In the genomic region with DNA sequence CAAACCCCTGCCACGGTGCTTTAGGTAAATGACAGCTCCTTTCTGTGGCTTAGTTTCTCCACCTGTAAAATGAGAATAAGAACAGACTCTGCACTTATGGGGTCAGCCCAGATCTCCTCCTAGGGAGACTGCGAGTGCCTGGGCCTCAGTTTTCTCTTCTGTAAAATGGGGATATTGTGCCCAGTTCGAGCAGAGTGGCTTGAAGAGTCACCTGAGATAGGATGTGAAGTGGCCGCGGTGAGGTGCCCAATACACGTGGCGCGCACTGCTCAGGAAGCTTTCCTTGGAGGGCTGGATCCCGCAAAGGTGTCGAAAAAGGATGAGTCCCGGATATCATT, we compare ENCODE assay signal across 9 cellular contexts. TPM values are rescaled to one million over a fixed set of nuclear protein-coding genes. Genes with fewer than 3 reads are reported as not detected.
DNase-seq lines count a peak whose midpoint lies in the region; ATAC-seq and TF ChIP-seq lines count a peak whose summit lies in the region.
"Had no signal": no experiment of that assay in that cellular context is flagged by ENCODE, and none has a peak within 500 bp of the region (broad histone marks: within the 10 kb centered on the region; RNA-seq: fewer than 3 reads in every experiment).

No MANE protein-coding gene starts in this region.

- H3K27ac ChIP-seq in cardiac muscle cell, result no peak overlapping the region
- H3K27ac ChIP-seq in lung (ENCODE audit: low read depth in 1 of 2, low read length in 1 of 2), result peak overlapping the region in 1 of 2 donors; percentile 65
- H3K27ac ChIP-seq in upper lobe of right lung, result peak overlapping the region; percentile 61
- H3K27ac ChIP-seq in aorta (ENCODE audit: low read depth in 1 of 2, low read length in 2 of 2), result no peak overlapping the region

- H3K4me3 ChIP-seq in cardiac muscle cell (peak overlapping the region; percentile 48), astrocyte of the spinal cord (ENCODE audit: low read depth, low read length) (peak overlapping the region; percentile 29), lung (peak overlapping the region; percentile 23), upper lobe of right lung (peak overlapping the region; percentile 47), aorta (ENCODE audit: low read length in 2 of 2) (no peak overlapping the region)

- H3K4me1 ChIP-seq in cardiac muscle cell (ENCODE audit: low read depth) (no peaks in the 10 kb centered on the region), lung (ENCODE audit: control insufficient read depth in 2 of 2, insufficient read depth in 2 of 2, low read length in 2 of 2) (peaks cover 0 to 15% of the 10 kb centered on the region in 2 donors), upper lobe of right lung (peaks cover 27% of the 10 kb centered on the region), aorta (ENCODE audit: control insufficient read depth in 1 of 2, insufficient read depth in 2 of 2, low read length in 2 of 2) (no peaks in the 10 kb centered on the region)

- ATAC-seq in Right ventricle myocardium superior (ENCODE audit: poor library complexity), result no peak
- ATAC-seq in lung (ENCODE audit: insufficient read depth, low FRiP score), result no peak
- no peak for ATAC-seq in upper lobe of right lung
- ATAC-seq in aorta (ENCODE audit: low FRiP score), result no peak

- DNase-seq in cardiac muscle cell (ENCODE audit: low read depth in 1 of 2, low spot score in 1 of 2) (no peak), Right ventricle myocardium superior (no peak), astrocyte of the spinal cord (ENCODE audit: low read depth, low spot score) (no peak), lung (ENCODE audit: low spot score) (no peak), upper lobe of right lung (no peak), hypothalamus (lab: John Stamatoyannopoulos, UW) (no peak), aorta (no peak), kidney tubule cell (ENCODE audit: low spot score) (no peak)
- DNase-seq: DMS79 treated with DMSO at 0.1 percent for 48 hours had no signal

- H3K9me3 ChIP-seq in cardiac muscle cell (ENCODE audit: low read depth) (no peaks in the 10 kb centered on the region), lung (ENCODE audit: control insufficient read depth in 2 of 2, insufficient read depth in 1 of 2, low read length in 1 of 2) (no peaks in the 10 kb centered on the region), upper lobe of right lung (no peaks in the 10 kb centered on the region), aorta (ENCODE audit: control insufficient read depth, low read length) (no peaks in the 10 kb centered on the region)

- H3K27me3 ChIP-seq in cardiac muscle cell, result no peaks in the 10 kb centered on the region
- no peaks in the 10 kb centered on the region for H3K27me3 ChIP-seq in lung (ENCODE audit: control insufficient read depth, insufficient read depth)
- H3K27me3 ChIP-seq in upper lobe of right lung, result no peaks in the 10 kb centered on the region
- H3K27me3 ChIP-seq in aorta (ENCODE audit: control insufficient read depth in 1 of 2, insufficient read depth in 2 of 2, low read length in 1 of 2), result no peaks in the 10 kb centered on the region

- intact Hi-C loops in Right ventricle myocardium superior (cut with DNase I), result loop anchor here (10.0 kb wide), 1 partner anchor 360 kb away; no protein-coding TSS in a partner anchor
- intact Hi-C loops in upper lobe of right lung (cut with DNase I), result no loop called here
- intact Hi-C loops in aorta (cut with DNase I), result no loop called here

- in situ Hi-C loops in astrocyte of the spinal cord (cut with HindIII; ENCODE audit: low sequenced_read_pairs), result no loop called here

- 55 to 63% methylated on average over 11 of the region's 11 CpGs for whole genome bisulfite sequencing in lung, 2 donors
- WGBS in aorta, 2 donors, result 68 to 72% methylated on average over 11 of the region's 11 CpGs

- TF ChIP-seq CTCF in cardiac muscle cell (IDR thresholded peaks at IDR 0.05; ENCODE audit: low read depth, low read length) (no peak), astrocyte of the spinal cord (IDR thresholded peaks at IDR 0.05; ENCODE audit: low read depth, low read length) (no peak), lung (IDR thresholded peaks at IDR 0.05; ENCODE audit: control extremely low read depth, extremely low read depth) (no peak), upper lobe of right lung (IDR thresholded peaks at IDR 0.05) (no peak)

- H3K36me3 ChIP-seq in cardiac muscle cell, result no peaks in the 10 kb centered on the region
- H3K36me3 ChIP-seq in lung (ENCODE audit: control insufficient read depth in 2 of 2, insufficient read depth in 2 of 2, low read length in 2 of 2), result no peaks in the 10 kb centered on the region
- H3K36me3 ChIP-seq in upper lobe of right lung, result no peaks in the 10 kb centered on the region
- H3K36me3 ChIP-seq in aorta (ENCODE audit: control insufficient read depth in 1 of 2, insufficient read depth in 2 of 2, low read length in 1 of 2), result no peaks in the 10 kb centered on the region

RNA-seq across cellular contexts. Expression of a gene that starts 0.5 kb away (rescaled TPM):
- total RNA-seq in cardiac muscle cell (13.0 and 42.5 TPM in 2 replicates), Right ventricle myocardium superior (0.32 TPM), lung (10 to 100 TPM in 1 of 2 donors, 1 to 10 TPM in 1; 7.9 to 30.2 TPM), upper lobe of right lung (15.2 TPM), aorta (1 to 10 TPM; 1.2 to 7.0 TPM)
- polyA plus RNA-seq in cardiac muscle cell (9.9 and 32.9 TPM in 2 replicates), lung (1 to 10 TPM; 4.9 to 8.8 TPM), aorta (under 1 TPM; 0.13 to 0.69 TPM)

Comparison
In these comparisons a context has a peak if more than half of its experiments do, and no peak if none do; other contexts are left out.
1. H3K4me3 ChIP-seq: peak in cardiac muscle cell (single experiment), astrocyte of the spinal cord (single experiment), lung (single experiment) and upper lobe of right lung (single experiment); none in aorta (0 of 2).